1 cellular context compared by ENCODE assay signal in genomic region chr9:123662057-123662776, GRCh38.
TF ChIP-seq lines count a peak whose summit lies in the region.

No MANE protein-coding gene starts in this region.

TF ChIP-seq in GM12878, 131 proteins besides CTCF, POLR2A, EP300 and RAD21 (continued from another document):
- TF ChIP-seq, protein P1, sequence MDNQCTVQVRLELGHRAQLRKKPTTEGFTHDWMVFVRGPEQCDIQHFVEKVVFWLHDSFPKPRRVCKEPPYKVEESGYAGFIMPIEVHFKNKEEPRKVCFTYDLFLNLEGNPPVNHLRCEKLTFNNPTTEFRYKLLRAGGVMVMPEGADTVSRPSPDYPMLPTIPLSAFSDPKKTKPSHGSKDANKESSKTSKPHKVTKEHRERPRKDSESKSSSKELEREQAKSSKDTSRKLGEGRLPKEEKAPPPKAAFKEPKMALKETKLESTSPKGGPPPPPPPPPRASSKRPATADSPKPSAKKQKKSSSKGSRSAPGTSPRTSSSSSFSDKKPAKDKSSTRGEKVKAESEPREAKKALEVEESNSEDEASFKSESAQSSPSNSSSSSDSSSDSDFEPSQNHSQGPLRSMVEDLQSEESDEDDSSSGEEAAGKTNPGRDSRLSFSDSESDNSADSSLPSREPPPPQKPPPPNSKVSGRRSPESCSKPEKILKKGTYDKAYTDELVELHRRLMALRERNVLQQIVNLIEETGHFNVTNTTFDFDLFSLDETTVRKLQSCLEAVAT (IDR thresholded peaks at IDR 0.05), result peak; percentile 70
- TF ChIP-seq JUNB (IDR thresholded peaks at IDR 0.05) (no peak), GATAD2B (conservative IDR thresholded peaks at IDR 0.05; ENCODE audit: low read depth) (0 out of 2 replicates have a peak, but pooled peaks have one; percentile 44), SRF (IDR thresholded peaks at IDR 0.05; ENCODE audit: low read depth in 2 of 2, low read length in 2 of 2) (no peak), IKZF2 (IDR thresholded peaks at IDR 0.05) (peak; percentile 75 to 84), ATF7 (IDR thresholded peaks at IDR 0.05; ENCODE audit: low read depth) (peak; percentile 76), BMI1 (IDR thresholded peaks at IDR 0.05; ENCODE audit: borderline replicate concordance) (peak; percentile 45; the same call in 1 of the 2 replicates), IKZF1 (conservative IDR thresholded peaks at IDR 0.05) (peak; percentile 54; the same call in 1 of the 2 replicates), IRF3 (IDR thresholded peaks at IDR 0.05) (no peak), ZNF207 (IDR thresholded peaks at IDR 0.05; ENCODE audit: borderline replicate concordance) (no peak), GABPA (IDR thresholded peaks at IDR 0.05; ENCODE audit: low read depth) (no peak), MTA2 (IDR thresholded peaks at IDR 0.05; ENCODE audit: low read depth) (peak; percentile 97), ZNF217 (IDR thresholded peaks at IDR 0.05) (peak; percentile 90), KLF5 (IDR thresholded peaks at IDR 0.05; ENCODE audit: partially characterized antibody) (no peak), CBX3 (IDR thresholded peaks at IDR 0.05; ENCODE audit: borderline replicate concordance, low read depth) (no peak), MEF2B (IDR thresholded peaks at IDR 0.05; ENCODE audit: partially characterized antibody, poor library complexity, severe bottlenecking) (peak; percentile 90), NR2C2 (IDR thresholded peaks at IDR 0.05; ENCODE audit: borderline replicate concordance, control insufficient read depth, insufficient read length, low read depth) (no peak), SKIL (IDR thresholded peaks at IDR 0.05; ENCODE audit: low read depth, poor library complexity, severe bottlenecking) (peak; percentile 85)
- TF ChIP-seq, protein P2, sequence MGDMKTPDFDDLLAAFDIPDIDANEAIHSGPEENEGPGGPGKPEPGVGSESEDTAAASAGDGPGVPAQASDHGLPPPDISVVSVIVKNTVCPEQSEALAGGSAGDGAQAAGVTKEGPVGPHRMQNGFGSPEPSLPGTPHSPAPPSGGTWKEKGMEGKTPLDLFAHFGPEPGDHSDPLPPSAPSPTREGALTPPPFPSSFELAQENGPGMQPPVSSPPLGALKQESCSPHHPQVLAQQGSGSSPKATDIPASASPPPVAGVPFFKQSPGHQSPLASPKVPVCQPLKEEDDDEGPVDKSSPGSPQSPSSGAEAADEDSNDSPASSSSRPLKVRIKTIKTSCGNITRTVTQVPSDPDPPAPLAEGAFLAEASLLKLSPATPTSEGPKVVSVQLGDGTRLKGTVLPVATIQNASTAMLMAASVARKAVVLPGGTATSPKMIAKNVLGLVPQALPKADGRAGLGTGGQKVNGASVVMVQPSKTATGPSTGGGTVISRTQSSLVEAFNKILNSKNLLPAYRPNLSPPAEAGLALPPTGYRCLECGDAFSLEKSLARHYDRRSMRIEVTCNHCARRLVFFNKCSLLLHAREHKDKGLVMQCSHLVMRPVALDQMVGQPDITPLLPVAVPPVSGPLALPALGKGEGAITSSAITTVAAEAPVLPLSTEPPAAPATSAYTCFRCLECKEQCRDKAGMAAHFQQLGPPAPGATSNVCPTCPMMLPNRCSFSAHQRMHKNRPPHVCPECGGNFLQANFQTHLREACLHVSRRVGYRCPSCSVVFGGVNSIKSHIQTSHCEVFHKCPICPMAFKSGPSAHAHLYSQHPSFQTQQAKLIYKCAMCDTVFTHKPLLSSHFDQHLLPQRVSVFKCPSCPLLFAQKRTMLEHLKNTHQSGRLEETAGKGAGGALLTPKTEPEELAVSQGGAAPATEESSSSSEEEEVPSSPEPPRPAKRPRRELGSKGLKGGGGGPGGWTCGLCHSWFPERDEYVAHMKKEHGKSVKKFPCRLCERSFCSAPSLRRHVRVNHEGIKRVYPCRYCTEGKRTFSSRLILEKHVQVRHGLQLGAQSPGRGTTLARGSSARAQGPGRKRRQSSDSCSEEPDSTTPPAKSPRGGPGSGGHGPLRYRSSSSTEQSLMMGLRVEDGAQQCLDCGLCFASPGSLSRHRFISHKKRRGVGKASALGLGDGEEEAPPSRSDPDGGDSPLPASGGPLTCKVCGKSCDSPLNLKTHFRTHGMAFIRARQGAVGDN (IDR thresholded peaks at IDR 0.05), result no peak
- TF ChIP-seq, protein P3, sequence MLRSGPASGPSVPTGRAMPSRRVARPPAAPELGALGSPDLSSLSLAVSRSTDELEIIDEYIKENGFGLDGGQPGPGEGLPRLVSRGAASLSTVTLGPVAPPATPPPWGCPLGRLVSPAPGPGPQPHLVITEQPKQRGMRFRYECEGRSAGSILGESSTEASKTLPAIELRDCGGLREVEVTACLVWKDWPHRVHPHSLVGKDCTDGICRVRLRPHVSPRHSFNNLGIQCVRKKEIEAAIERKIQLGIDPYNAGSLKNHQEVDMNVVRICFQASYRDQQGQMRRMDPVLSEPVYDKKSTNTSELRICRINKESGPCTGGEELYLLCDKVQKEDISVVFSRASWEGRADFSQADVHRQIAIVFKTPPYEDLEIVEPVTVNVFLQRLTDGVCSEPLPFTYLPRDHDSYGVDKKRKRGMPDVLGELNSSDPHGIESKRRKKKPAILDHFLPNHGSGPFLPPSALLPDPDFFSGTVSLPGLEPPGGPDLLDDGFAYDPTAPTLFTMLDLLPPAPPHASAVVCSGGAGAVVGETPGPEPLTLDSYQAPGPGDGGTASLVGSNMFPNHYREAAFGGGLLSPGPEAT (IDR thresholded peaks at IDR 0.05; ENCODE audit: low read depth), result peak; percentile 81
